Comparison of ENCODE assay signal across 8 cellular contexts in genomic region chr3:196081834-196082470, GRCh38. TPM values are rescaled to one million over a fixed set of nuclear protein-coding genes. Genes with fewer than 3 reads are reported as not detected.
A peak's percentile ranks its signal among the peaks of the same experiment; 100 is the strongest.
DNase-seq lines count a peak whose midpoint lies in the region; ATAC-seq, FAIRE-seq and TF ChIP-seq lines count a peak whose summit lies in the region.

TFRC (minus strand) TSS chr3:196082090; CDS start chr3:196077099, 4,991 bp downstream.

- ATAC-seq in HG03378 (IDR thresholded peaks at IDR 0.05; ENCODE audit: unreplicated experiment), result peak; percentile 77

- peak within 1 kb of the TSS; percentile 97 for H3K4me2 ChIP-seq in keratinocyte (ENCODE audit: control insufficient read depth, extremely low read depth, insufficient read depth, low read depth, low read length)

- H4K20me1 ChIP-seq in keratinocyte (ENCODE audit: control insufficient read depth, extremely low read depth, insufficient read depth, low read length), result peaks cover 23% of the 10 kb centered on the region

- H3K4me3 ChIP-seq in keratinocyte (ENCODE audit: control insufficient read depth in 2 of 3, extremely low read depth in 1 of 3, insufficient read depth in 2 of 3, low read depth in 1 of 3, low read length in 3 of 3), result peak within 1 kb of the TSS; percentile 98 to 100 (median 99)

- peak within 1 kb of the TSS; percentile 82 for H3K27ac ChIP-seq in keratinocyte (ENCODE audit: control insufficient read depth, insufficient read depth, low read length)

- TF ChIP-seq CTCF in keratinocyte (optimal IDR thresholded peaks at IDR 0.05 in 1 of 3, IDR thresholded peaks at IDR 0.05 in 1 of 3, conservative IDR thresholded peaks at IDR 0.05 in 1 of 3; ENCODE audit: extremely low read depth in 1 of 3, insufficient read depth in 2 of 3, low read length in 3 of 3), result peak in 1 of 3 experiments; percentile 2

- H3K9ac ChIP-seq in keratinocyte (ENCODE audit: control insufficient read depth, extremely low read depth, insufficient read depth, low read length), result peak within 1 kb of the TSS; percentile 87

- H3K4me1 ChIP-seq in keratinocyte (ENCODE audit: control insufficient read depth, extremely low read depth, insufficient read depth, low read length), result peaks cover 19% of the 10 kb centered on the region

- no peak for FAIRE-seq in keratinocyte (lab: Jason Lieb, UNC)

- peak; percentile 100 for DNase-seq in AG20443 (ENCODE audit: low spot score)
- DNase-seq in NCI-H460 (ENCODE audit: extremely low read depth, low read depth), result peak; percentile 88
- peak; percentile 98 for DNase-seq in activated CD4-positive, CD25-positive, alpha-beta regulatory T cell treated with anti-CD3 and anti-CD28 coated beads, Interleukin-2, amount 50 U/mL, for 72 hours
- peak; percentile 96 for DNase-seq in cerebellar cortex (ENCODE audit: low spot score)
- DNase-seq in keratinocyte (ENCODE audit: low read depth, low spot score), result peak; percentile 49
- DNase-seq in stimulated activated CD4-positive, alpha-beta T cell treated with anti-CD3 and anti-CD28 coated beads, Interleukin-12 subunit alpha, Interleukin-12 subunit beta, amount 100 ng/mL, for 48 hours (ENCODE audit: low read depth in 2 of 3, low spot score in 1 of 3), result peak; percentile 90 to 98 (median 91)

- H3K79me2 ChIP-seq in keratinocyte (ENCODE audit: control insufficient read depth, insufficient read depth, low read length), result peaks cover 47% of the 10 kb centered on the region

- TF ChIP-seq POLR2A in GM19099 (IDR thresholded peaks at IDR 0.05; ENCODE audit: extremely low read depth, insufficient read length, low read depth), result peak; percentile 100

- dilution Hi-C loops in keratinocyte (cut with MboI; ENCODE audit: extremely low pct_ligation_motif_present, low sequenced_read_pairs), result no loop called here

- peak within 1 kb of the TSS; percentile 69 for H2AFZ ChIP-seq in keratinocyte (ENCODE audit: control insufficient read depth, low read length)

- H3K9me1 ChIP-seq in keratinocyte (ENCODE audit: control insufficient read depth, extremely low read depth, insufficient read depth, low read length), result peaks cover 3% of the 10 kb centered on the region

- peaks cover 0 to 5% of the 10 kb centered on the region in 2 experiments for H3K36me3 ChIP-seq in keratinocyte (ENCODE audit: control insufficient read depth in 2 of 2, extremely low read depth in 1 of 2, insufficient read depth in 2 of 2, low read length in 2 of 2)

- no peaks in the 10 kb centered on the region for H3K27me3 ChIP-seq in keratinocyte (ENCODE audit: control insufficient read depth, extremely low read depth, insufficient read depth, low read length)

- H3K9me3 ChIP-seq in keratinocyte (ENCODE audit: control insufficient read depth, low read depth, low read length), result no peaks in the 10 kb centered on the region

RNA-seq across cellular contexts. Expression of gene TFRC, which starts in this region (rescaled TPM):
- total RNA-seq in NCI-H460 (2014; rRNA removed; shearing (Covaris generic)), result 183 and 193 TPM in 2 replicates
- 224 and 327 TPM in 2 replicates for polyA plus RNA-seq in NCI-H460 (2014; cell fraction: nucleus; rRNA removed)
- 57.2 to 125 TPM (median 109 TPM) in 3 replicates for polyA plus RNA-seq in keratinocyte
- 84.5 TPM for polyA plus RNA-seq in keratinocyte (2011; ENCODE audit: low read depth)
- 21.8 and 51.8 TPM in 2 replicates for polyA plus RNA-seq in keratinocyte (2011; cell fraction: cytosol; rRNA removed)
- polyA plus RNA-seq in keratinocyte (2011; cell fraction: nucleus; rRNA removed), result 153 and 229 TPM in 2 replicates
- 38.0 and 65.3 TPM in 2 replicates for polyA plus RNA-seq in keratinocyte (2012; ENCODE audit: low replicate concordance)
- 45.5 to 232 TPM (median 222 TPM) in 3 replicates for polyA minus RNA-seq in keratinocyte
- polyA minus RNA-seq in keratinocyte (2011; cell fraction: cytosol; rRNA and poly(A)+ RNA removed), result 95.3 TPM
- 311 and 404 TPM in 2 replicates for polyA minus RNA-seq in keratinocyte (2011; cell fraction: nucleus; rRNA and poly(A)+ RNA removed)

Comparison
In these comparisons a context has a peak if more than half of its experiments do, and no peak if none do; other contexts are left out.
1. Peak in every context shown above with its lines: DNase-seq, ATAC-seq, H3K4me3 ChIP-seq and H3K27ac ChIP-seq.
2. DNase-seq: peak in every context shown above with its lines; median percentile 100 in AG20443; 98 in activated CD4-positive, CD25-positive, alpha-beta regulatory T cell treated with anti-CD3 and anti-CD28 coated beads, Interleukin-2, amount 50 U/mL, for 72 hours; 96 in cerebellar cortex; 91 in stimulated activated CD4-positive, alpha-beta T cell treated with anti-CD3 and anti-CD28 coated beads, Interleukin-12 subunit alpha, Interleukin-12 subunit beta, amount 100 ng/mL, for 48 hours; 88 in NCI-H460; 49 in keratinocyte.